In genomic region chr9:95075700-95076099, GRCh38 we compare ENCODE assay signal across 22 cellular contexts.
DNase-seq lines count a peak whose midpoint lies in the region; ATAC-seq, FAIRE-seq and TF ChIP-seq lines count a peak whose summit lies in the region.
"Had no signal": no experiment of that assay in that cellular context is flagged by ENCODE, and none has a peak within 500 bp of the region (broad histone marks: within the 10 kb centered on the region; RNA-seq: fewer than 3 reads in every experiment).

No MANE protein-coding gene starts in this region.

- CTCF ChIA-PET in activated CD4-positive, alpha-beta memory T cell treated with anti-CD3 and anti-CD28 coated beads for 36 hours (lab: Charles Lee): interaction anchor here (1.3 kb wide), 1 partner anchor 394 kb away, joined by 3 read pairs; no protein-coding TSS in a partner anchor

- no peak overlapping the region for H3K4me3 ChIP-seq in ascending aorta
- no peak overlapping the region for H3K4me3 ChIP-seq in esophagus muscularis mucosa
- no peak overlapping the region for H3K4me3 ChIP-seq in lower lobe of right lung
- H3K4me3 ChIP-seq in thoracic aorta: no peak overlapping the region
- H3K4me3 ChIP-seq: colonic mucosa, K562, upper lobe of left lung had no signal

- POLR2A ChIA-PET in activated CD4-positive, alpha-beta memory T cell treated with anti-CD3 and anti-CD28 coated beads for 36 hours (lab: Charles Lee): no interaction called here

- FAIRE-seq in GM19239 (lab: Jason Lieb, UNC): no peak
- FAIRE-seq: endometrium, H54 had no signal

- H3K27ac Mint-ChIP-seq in activated CD4-positive, alpha-beta memory T cell treated with anti-CD3 and anti-CD28 coated beads for 36 hours: no peak overlapping the region
- H3K27ac Mint-ChIP-seq: activated CD4-positive, alpha-beta T cell treated with anti-CD3 and anti-CD28 coated beads, Interleukin-2, amount 10 ng/mL, durations not matched to agents 24 days and 14 days; activated naive CD8-positive, alpha-beta T cell treated with anti-CD3 and anti-CD28 coated beads, Interleukin-2, amount 10 ng/mL, durations not matched to agents 7 days and 5 days; CD4-positive, CD25-positive, alpha-beta regulatory T cell; T-helper 17 cell had no signal

- H3K27ac ChIP-seq in ascending aorta (peak overlapping the region; percentile 84 to 95), esophagus muscularis mucosa (replicated peaks in 1 of 4) (peak overlapping the region; percentile 86 to 95 (median 86)), lower lobe of right lung (peak overlapping the region; percentile 37), thoracic aorta (peak overlapping the region; percentile 82 to 89)
- H3K27ac ChIP-seq: colonic mucosa had no signal

- ATAC-seq in lower lobe of right lung (no peak), thoracic aorta (ENCODE audit: insufficient number of reproducible peaks, low FRiP score, low read depth) (no peak)
- ATAC-seq: K562, T-helper 17 cell had no signal

- H3K27me3 Mint-ChIP-seq in activated CD4-positive, alpha-beta memory T cell treated with anti-CD3 and anti-CD28 coated beads for 36 hours: no peaks in the 10 kb centered on the region
- H3K27me3 Mint-ChIP-seq: activated CD4-positive, alpha-beta T cell treated with anti-CD3 and anti-CD28 coated beads, Interleukin-2, amount 10 ng/mL, durations not matched to agents 24 days and 14 days; activated naive CD8-positive, alpha-beta T cell treated with anti-CD3 and anti-CD28 coated beads, Interleukin-2, amount 10 ng/mL, durations not matched to agents 7 days and 5 days; CD4-positive, CD25-positive, alpha-beta regulatory T cell; T-helper 17 cell had no signal

- H3K4me3 Mint-ChIP-seq in activated CD4-positive, alpha-beta memory T cell treated with anti-CD3 and anti-CD28 coated beads for 36 hours: no peak overlapping the region
- H3K4me3 Mint-ChIP-seq: activated CD4-positive, alpha-beta T cell treated with anti-CD3 and anti-CD28 coated beads, Interleukin-2, amount 10 ng/mL, durations not matched to agents 24 days and 14 days; activated naive CD8-positive, alpha-beta T cell treated with anti-CD3 and anti-CD28 coated beads, Interleukin-2, amount 10 ng/mL, durations not matched to agents 7 days and 5 days; CD4-positive, CD25-positive, alpha-beta regulatory T cell; T-helper 17 cell had no signal

- no peak for DNase-seq in ascending aorta (ENCODE audit: low spot score in 2 of 2)
- no peak for DNase-seq in esophagus muscularis mucosa (ENCODE audit: extremely low spot score)
- no peak for DNase-seq in lower lobe of right lung
- DNase-seq in thoracic aorta (ENCODE audit: low spot score): no peak
- no peak for DNase-seq in GM19239 (ENCODE audit: insufficient read length, low spot score)
- DNase-seq in activated CD4-positive, alpha-beta memory T cell treated with anti-CD3 and anti-CD28 coated beads for 36 hours: no peak
- no peak for DNase-seq in NCI-H1048 (lab: John Stamatoyannopoulos, UW)
- DNase-seq: activated CD4-positive, alpha-beta T cell treated with anti-CD3 and anti-CD28 coated beads, Interleukin-2, amount 10 ng/mL, durations not matched to agents 24 days and 14 days; activated effector memory CD4-positive, alpha-beta T cell treated with Interleukin-2 at 50 U/mL for 16 hours; activated naive CD8-positive, alpha-beta T cell treated with anti-CD3 and anti-CD28 coated beads, Interleukin-2, amount 10 ng/mL, durations not matched to agents 7 days and 5 days; CD4-positive, CD25-positive, alpha-beta regulatory T cell; colonic mucosa; DMS 273 treated with DMSO at 0.1 percent for 48 hours; NCI-H1436 treated with DMSO at 0.1 percent for 48 hours; NCI-H510A; stimulated activated CD4-positive, alpha-beta T cell treated with anti-CD3 and anti-CD28 coated beads, Interleukin-2, amount 100 ng/mL, for 24 hours; stimulated activated naive CD4-positive, alpha-beta T cell; T-helper 17 cell had no signal

- no peaks in the 10 kb centered on the region for H3K9me3 ChIP-seq in ascending aorta
- H3K9me3 ChIP-seq in esophagus muscularis mucosa: no peaks in the 10 kb centered on the region
- no peaks in the 10 kb centered on the region for H3K9me3 ChIP-seq in lower lobe of right lung
- H3K9me3 ChIP-seq in thoracic aorta: no peaks in the 10 kb centered on the region
- H3K9me3 ChIP-seq: colonic mucosa, upper lobe of left lung had no signal

- H3K4me1 Mint-ChIP-seq in activated CD4-positive, alpha-beta memory T cell treated with anti-CD3 and anti-CD28 coated beads for 36 hours (ENCODE audit: low read depth): no peaks in the 10 kb centered on the region
- H3K4me1 Mint-ChIP-seq: activated CD4-positive, alpha-beta T cell treated with anti-CD3 and anti-CD28 coated beads, Interleukin-2, amount 10 ng/mL, durations not matched to agents 24 days and 14 days; activated naive CD8-positive, alpha-beta T cell treated with anti-CD3 and anti-CD28 coated beads, Interleukin-2, amount 10 ng/mL, durations not matched to agents 7 days and 5 days; T-helper 17 cell had no signal

- H3K36me3 ChIP-seq in ascending aorta (peaks cover 8 to 28% of the 10 kb centered on the region in 2 donors), esophagus muscularis mucosa (peaks cover 0 to 34% (median 20%) of the 10 kb centered on the region in 4 donors), lower lobe of right lung (peaks cover 37% of the 10 kb centered on the region), thoracic aorta (peaks cover 3% of the 10 kb centered on the region)
- H3K36me3 ChIP-seq: colonic mucosa had no signal

- intact Hi-C loops in ascending aorta (cut with DNase I) (loop anchor here (5.0 kb wide), 1 partner anchor 408 kb away; no protein-coding TSS in a partner anchor), esophagus muscularis mucosa (cut with DNase I) (no loop called here), lower lobe of right lung (cut with DNase I) (no loop called here)
- intact Hi-C loops in activated CD4-positive, alpha-beta memory T cell treated with anti-CD3 and anti-CD28 coated beads for 36 hours (cut with micrococcal nuclease): no loop called here

- TF ChIP-seq CTCF in ascending aorta (IDR thresholded peaks at IDR 0.05): no peak
- no peak for TF ChIP-seq CTCF in esophagus muscularis mucosa (IDR thresholded peaks at IDR 0.05)
- no peak for TF ChIP-seq CTCF in lower lobe of right lung (IDR thresholded peaks at IDR 0.05)
- TF ChIP-seq CTCF in thoracic aorta (IDR thresholded peaks at IDR 0.05): no peak

- H3K27me3 ChIP-seq in ascending aorta (no peaks in the 10 kb centered on the region), esophagus muscularis mucosa (no peaks in the 10 kb centered on the region), lower lobe of right lung (ENCODE audit: low read depth) (no peaks in the 10 kb centered on the region), thoracic aorta (replicated peaks; ENCODE audit: insufficient read depth) (no peaks in the 10 kb centered on the region)
- H3K27me3 ChIP-seq: colonic mucosa, upper lobe of left lung had no signal

- H3K4me1 ChIP-seq in ascending aorta: peaks cover 47 to 95% of the 10 kb centered on the region in 2 donors
- H3K4me1 ChIP-seq in esophagus muscularis mucosa: peaks cover 89 to 100% (median 99%) of the 10 kb centered on the region in 4 donors
- peaks cover 62% of the 10 kb centered on the region for H3K4me1 ChIP-seq in lower lobe of right lung
- H3K4me1 ChIP-seq in thoracic aorta (ENCODE audit: control insufficient read depth in 1 of 2, low read depth in 2 of 2): peaks cover 79 to 100% of the 10 kb centered on the region in 2 donors

- no peak for TF ChIP-seq POLR2A in esophagus muscularis mucosa (IDR thresholded peaks at IDR 0.05; ENCODE audit: low read depth)

- H3K36me3 Mint-ChIP-seq in activated CD4-positive, alpha-beta memory T cell treated with anti-CD3 and anti-CD28 coated beads for 36 hours: no peaks in the 10 kb centered on the region
- H3K36me3 Mint-ChIP-seq: activated naive CD8-positive, alpha-beta T cell treated with anti-CD3 and anti-CD28 coated beads, Interleukin-2, amount 10 ng/mL, durations not matched to agents 7 days and 5 days had no signal

- 68% methylated on average over 7 of the region's 7 CpGs for WGBS in esophagus muscularis mucosa

- no peaks in the 10 kb centered on the region for H3K9me3 Mint-ChIP-seq in activated CD4-positive, alpha-beta memory T cell treated with anti-CD3 and anti-CD28 coated beads for 36 hours
- H3K9me3 Mint-ChIP-seq: activated CD4-positive, alpha-beta T cell treated with anti-CD3 and anti-CD28 coated beads, Interleukin-2, amount 10 ng/mL, durations not matched to agents 24 days and 14 days; activated naive CD8-positive, alpha-beta T cell treated with anti-CD3 and anti-CD28 coated beads, Interleukin-2, amount 10 ng/mL, durations not matched to agents 7 days and 5 days; CD4-positive, CD25-positive, alpha-beta regulatory T cell had no signal

- no peak for TF ChIP-seq EP300 in esophagus muscularis mucosa (IDR thresholded peaks at IDR 0.05)

Comparison
In these comparisons a context has a peak if more than half of its experiments do, and no peak if none do; other contexts are left out.
1. H3K27ac ChIP-seq: peak in every context shown above with its lines; median percentile 90 in ascending aorta; 86 in esophagus muscularis mucosa; 86 in thoracic aorta; 37 in lower lobe of right lung.